ENCODE assay signal across 22 cellular contexts in genomic region chr2:2757764-2758163, GRCh38.
A peak's percentile ranks its signal among the peaks of the same experiment; 100 is the strongest.
DNase-seq lines count a peak whose midpoint lies in the region; ATAC-seq and TF ChIP-seq lines count a peak whose summit lies in the region.
"Had no signal": no experiment of that assay in that cellular context is flagged by ENCODE, and none has a peak within 500 bp of the region (broad histone marks: within the 10 kb centered on the region; RNA-seq: fewer than 3 reads in every experiment).

No MANE protein-coding gene starts in this region.

- WGBS in thyroid gland, 2 donors, result 85 to 90% methylated on average over 3 of the region's 3 CpGs

- H3K9me3 ChIP-seq in thyroid gland, result no peaks in the 10 kb centered on the region
- H3K9me3 ChIP-seq: ovary, suprapubic skin had no signal

- no peaks in the 10 kb centered on the region for H3K36me3 ChIP-seq in thyroid gland
- H3K36me3 ChIP-seq: gastroesophageal sphincter, left ventricle myocardium inferior, ovary, SJSA1, suprapubic skin had no signal

- H3K27me3 ChIP-seq in thyroid gland, result no peaks in the 10 kb centered on the region
- H3K27me3 ChIP-seq: gastroesophageal sphincter, ovary, SJSA1, suprapubic skin had no signal

- intact Hi-C loops in cardiac septum (cut with DNase I), result no loop called here
- intact Hi-C loops in thyroid gland (cut with DNase I), result no loop called here

- H3K27ac ChIP-seq in thyroid gland, result no peak overlapping the region
- H3K27ac ChIP-seq: gastroesophageal sphincter, left ventricle myocardium inferior, ovary, SJSA1, suprapubic skin had no signal

- ATAC-seq in GM18505 (IDR thresholded peaks at IDR 0.05; ENCODE audit: unreplicated experiment), result peak; percentile 74
- peak; percentile 39 for ATAC-seq in GM19468 (IDR thresholded peaks at IDR 0.05; ENCODE audit: extremely low read depth, unreplicated experiment)
- peak; percentile 63 for ATAC-seq in HG03025 (IDR thresholded peaks at IDR 0.05; ENCODE audit: low FRiP score, unreplicated experiment)
- ATAC-seq: gastroesophageal sphincter, HCT116 had no signal

- no peak overlapping the region for H3K4me3 ChIP-seq in thyroid gland (replicated peaks in 1 of 3)
- H3K4me3 ChIP-seq: gastroesophageal sphincter, left ventricle myocardium inferior, ovary, SJSA1, suprapubic skin had no signal

- peak; percentile 35 to 65 for DNase-seq in NOMO-1 (lab: John Stamatoyannopoulos, UW; ENCODE audit: unreplicated experiment in 2 of 2)
- DNase-seq in NCI-H510A treated with DMSO at 0.1 percent for 48 hours (lab: John Stamatoyannopoulos, UW), result no peak
- no peak for DNase-seq in NCI-H1417 (lab: John Stamatoyannopoulos, UW)
- no peak for DNase-seq in cardiac septum (ENCODE audit: low spot score)
- DNase-seq in thyroid gland, result no peak
- DNase-seq: activated CD4-positive, alpha-beta T cell treated with anti-CD3 and anti-CD28 coated beads for 4 hours; activated CD8-positive, alpha-beta memory T cell treated with anti-CD3 and anti-CD28 coated beads, Interleukin-2, amount 50 U/mL, for 48 hours; activated naive CD4-positive, alpha-beta T cell treated with anti-CD3 and anti-CD28 coated beads, Interleukin-2, amount 50 U/mL, for 16 hours; cortex of kidney; Kasumi-1; left ventricle myocardium inferior; NCI-H1436 treated with DMSO at 0.1 percent for 48 hours; ovary; stimulated activated CD4-positive, alpha-beta T cell treated with anti-CD3 and anti-CD28 coated beads, Interleukin-4, amount 100 ng/mL, for 1 hour; T-helper 9 cell had no signal

- peaks cover 0 to under 1% of the 10 kb centered on the region in 2 donors for H3K4me1 ChIP-seq in thyroid gland
- H3K4me1 ChIP-seq: left ventricle myocardium inferior, SJSA1 had no signal

- TF ChIP-seq POLR2A in GM18505 (IDR thresholded peaks at IDR 0.05; ENCODE audit: borderline replicate concordance, extremely low read depth, insufficient read depth, insufficient read length), result no peak
- no peak for TF ChIP-seq POLR2A in thyroid gland (IDR thresholded peaks at IDR 0.05)

- TF ChIP-seq CTCF in thyroid gland (IDR thresholded peaks at IDR 0.05), result no peak

Comparison
In these comparisons a context has a peak if more than half of its experiments do, and no peak if none do; other contexts are left out.
1. DNase-seq: peak in NOMO-1 (2 of 2); none in NCI-H510A treated with DMSO at 0.1 percent for 48 hours (single experiment), NCI-H1417 (0 of 3), cardiac septum (single experiment) and thyroid gland (0 of 2).
2. Peak in every context shown above with its lines, with median percentiles within 50 percentile points of each other: ATAC-seq.